In the genomic region with DNA sequence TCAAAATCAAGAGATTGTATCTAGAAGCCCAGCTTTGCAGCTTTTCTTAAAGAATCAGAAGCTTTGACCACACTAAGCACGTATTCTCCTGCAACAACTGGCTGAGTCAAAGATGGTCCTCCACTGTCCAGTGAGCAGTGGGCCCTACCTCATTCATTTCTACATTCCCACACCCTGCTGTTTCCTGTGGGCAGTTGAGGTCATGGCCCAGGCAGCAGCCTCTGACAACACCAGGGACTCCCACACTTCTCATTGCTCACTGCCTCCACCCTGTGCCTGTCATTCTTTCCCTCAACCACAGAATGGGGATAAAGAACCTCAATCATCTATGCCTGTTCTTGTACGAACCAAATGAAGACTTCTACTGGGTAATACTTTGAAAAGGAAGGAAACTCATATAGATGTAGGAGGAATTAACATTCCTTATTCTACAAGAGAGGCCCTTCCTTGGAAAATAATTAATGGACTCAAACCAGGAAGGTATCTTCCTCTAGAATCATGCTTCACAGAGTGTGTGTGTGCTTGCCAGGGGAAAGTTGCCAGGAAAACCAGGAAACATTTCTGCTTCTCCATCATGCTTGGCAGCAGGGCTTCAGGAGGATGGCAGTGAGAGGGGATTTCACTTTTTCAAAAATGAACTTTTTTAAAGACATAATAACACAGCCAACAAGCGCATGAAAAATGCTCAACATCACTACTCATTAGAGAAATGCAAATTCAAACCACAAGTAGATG, we compare ENCODE assay signal across 24 cellular contexts.
DNase-seq lines count a peak whose midpoint lies in the region; ATAC-seq, FAIRE-seq and TF ChIP-seq lines count a peak whose summit lies in the region.
"Had no signal": no experiment of that assay in that cellular context is flagged by ENCODE, and none has a peak within 500 bp of the region (broad histone marks: within the 10 kb centered on the region; RNA-seq: fewer than 3 reads in every experiment).

No MANE protein-coding gene starts in this region.

- H3K4me1 ChIP-seq in HepG2 (ENCODE audit: insufficient read depth, low read length) (no peaks in the 10 kb centered on the region), right lobe of liver (no peaks in the 10 kb centered on the region), sigmoid colon (peaks cover 0 to 20% (median 9%) of the 10 kb centered on the region in 4 donors), endodermal cell (ENCODE audit: control insufficient read depth, insufficient read depth, low read length) (peaks cover 3% of the 10 kb centered on the region)
- H3K4me1 ChIP-seq: esophagus squamous epithelium, heart right ventricle, psoas muscle had no signal

- H3K9me3 ChIP-seq in HepG2 (ENCODE audit: low read length) (peaks cover 18% of the 10 kb centered on the region), right lobe of liver (no peaks in the 10 kb centered on the region), sigmoid colon (no peaks in the 10 kb centered on the region), endodermal cell (ENCODE audit: control insufficient read depth, low read length) (peaks cover 7% of the 10 kb centered on the region)
- H3K9me3 ChIP-seq: esophagus squamous epithelium, psoas muscle had no signal

- H4K20me1 ChIP-seq in HepG2 (ENCODE audit: insufficient read depth, low read length) = no peaks in the 10 kb centered on the region

- TF ChIP-seq RAD21 in HepG2 (CRISPR knock-in tag; IDR thresholded peaks at IDR 0.05) = no peak

- FAIRE-seq in HepG2 (lab: Jason Lieb, UNC) = peak; percentile 15
- FAIRE-seq: A204.1, bronchial epithelial cell, islet of Langerhans had no signal

- CTCF ChIA-PET in HepG2 (lab: Yijun Ruan, JAX; ENCODE audit: low intra/inter-chr PET ratio, low total read pairs) = no interaction called here

- ATAC-seq in HepG2 (no peak), right lobe of liver (no peak), HG03045 (IDR thresholded peaks at IDR 0.05; ENCODE audit: unreplicated experiment) (no peak)
- ATAC-seq: activated CD8-positive, alpha-beta T cell treated with anti-CD3 and anti-CD28 coated beads, Interleukin-2, amount 10 ng/mL, durations not matched to agents 7 days and 5 days; heart right ventricle; psoas muscle; T-cell; WTC11 had no signal

- H3K9me3 Mint-ChIP-seq in endodermal cell = peaks cover 8% of the 10 kb centered on the region

- POLR2A ChIA-PET in HepG2 (lab: Yijun Ruan, JAX) = no interaction called here

- no peak overlapping the region for H3K4me3 Mint-ChIP-seq in endodermal cell
- H3K4me3 Mint-ChIP-seq: activated CD8-positive, alpha-beta T cell treated with anti-CD3 and anti-CD28 coated beads, Interleukin-2, amount 10 ng/mL, durations not matched to agents 7 days and 5 days; activated naive CD8-positive, alpha-beta T cell; CD14-positive monocyte; T-cell; WTC11 had no signal

- 3% methylated on average over 3 of the region's 3 CpGs for WGBS in HepG2 (ENCODE audit: low lambda C conversion rate)
- 38% methylated on average over 2 of the region's 3 CpGs for WGBS in right lobe of liver (ENCODE audit: insufficient coverage, low coverage, low lambda C conversion rate, missing lambda C conversion rate)
- WGBS in sigmoid colon, 2 donors = 63 to 74% methylated on average over 3 of the region's 3 CpGs
- WGBS in endodermal cell (ENCODE audit: insufficient coverage in 1 of 2, insufficient read length in 1 of 2), 2 experiments = 83 to 96% methylated on average over 1 to 2 of the region's 3 CpGs

- H3K4me3 ChIP-seq in HepG2 (replicated peaks in 1 of 3; ENCODE audit: insufficient read depth in 1 of 3, low read depth in 2 of 3, low read length in 3 of 3) (no peak overlapping the region), right lobe of liver (no peak overlapping the region), sigmoid colon (no peak overlapping the region), endodermal cell (ENCODE audit: low read length) (no peak overlapping the region)
- H3K4me3 ChIP-seq: esophagus squamous epithelium, heart right ventricle, psoas muscle had no signal

- H3K27me3 Mint-ChIP-seq in endodermal cell (ENCODE audit: insufficient read depth) = peaks cover 13% of the 10 kb centered on the region
- H3K27me3 Mint-ChIP-seq: activated naive CD8-positive, alpha-beta T cell had no signal

- no peaks in the 10 kb centered on the region for H3K36me3 ChIP-seq in HepG2 (replicated peaks in 1 of 2; ENCODE audit: control insufficient read depth in 1 of 2, insufficient read depth in 2 of 2, low read length in 2 of 2)
- no peaks in the 10 kb centered on the region for H3K36me3 ChIP-seq in right lobe of liver
- H3K36me3 ChIP-seq in sigmoid colon = no peaks in the 10 kb centered on the region
- H3K36me3 ChIP-seq in endodermal cell (ENCODE audit: control insufficient read depth, insufficient read depth, low read length) = no peaks in the 10 kb centered on the region
- H3K36me3 ChIP-seq: esophagus squamous epithelium, heart right ventricle had no signal

- no peaks in the 10 kb centered on the region for H3K36me3 Mint-ChIP-seq in endodermal cell (ENCODE audit: low read depth)
- H3K36me3 Mint-ChIP-seq: activated naive CD8-positive, alpha-beta T cell; CD14-positive monocyte; T-cell had no signal

- no peak overlapping the region for H3K27ac Mint-ChIP-seq in endodermal cell
- H3K27ac Mint-ChIP-seq: activated CD8-positive, alpha-beta T cell treated with anti-CD3 and anti-CD28 coated beads, Interleukin-2, amount 10 ng/mL, durations not matched to agents 7 days and 5 days; activated naive CD8-positive, alpha-beta T cell; T-cell; WTC11 had no signal

- TF ChIP-seq CTCF in HepG2 (CRISPR knock-in tag; IDR thresholded peaks at IDR 0.05) (no peak), right lobe of liver (IDR thresholded peaks at IDR 0.05) (no peak), sigmoid colon (IDR thresholded peaks at IDR 0.05) (no peak), endodermal cell (conservative IDR thresholded peaks at IDR 0.05) (no peak)

- peaks cover 7% of the 10 kb centered on the region for H3K4me1 Mint-ChIP-seq in endodermal cell
- H3K4me1 Mint-ChIP-seq: CD14-positive monocyte, T-cell had no signal

- in situ Hi-C loops in HepG2 (cut with HindIII; ENCODE audit: extremely low pct_ligation_motif_present, low pct_unique_long_range_greater_than_20kb) = no loop called here

- no peak overlapping the region for H2AFZ ChIP-seq in HepG2 (ENCODE audit: low read length)

- TF ChIP-seq EP300 in HepG2 (IDR thresholded peaks at IDR 0.05; ENCODE audit: low read depth in 2 of 2, low read length in 2 of 2) (no peak), HepG2 (CRISPR knock-in tag; IDR thresholded peaks at IDR 0.05; ENCODE audit: borderline replicate concordance) (no peak), sigmoid colon (IDR thresholded peaks at IDR 0.05) (no peak)

- H3K4me2 ChIP-seq in HepG2 (ENCODE audit: low read depth, low read length) = no peak overlapping the region

- H3K27me3 ChIP-seq in HepG2 (ENCODE audit: control insufficient read depth in 1 of 2, insufficient read depth in 2 of 2, low read length in 2 of 2) = peaks cover 0 to 4% of the 10 kb centered on the region in 2 experiments; a peak in 1 of 5 replicates
- H3K27me3 ChIP-seq in right lobe of liver = no peaks in the 10 kb centered on the region
- H3K27me3 ChIP-seq in sigmoid colon = no peaks in the 10 kb centered on the region
- H3K27me3 ChIP-seq in endodermal cell (ENCODE audit: control insufficient read depth, insufficient read depth, low read length, poor library complexity, severe bottlenecking) = no peaks in the 10 kb centered on the region
- H3K27me3 ChIP-seq: esophagus squamous epithelium had no signal

- H3K79me2 ChIP-seq in HepG2 (ENCODE audit: insufficient read depth, low read length) = no peaks in the 10 kb centered on the region

- no peak for DNase-seq in HepG2 (ENCODE audit: low spot score)
- no peak for DNase-seq in right lobe of liver
- peak; percentile 42 for DNase-seq in UCSD-AML1 (lab: John Stamatoyannopoulos, UW; ENCODE audit: unreplicated experiment)
- peak; percentile 90 for DNase-seq in kidney glomerular epithelial cell (lab: John Stamatoyannopoulos, UW)
- no peak for DNase-seq in sigmoid colon
- no peak for DNase-seq in endodermal cell
- no peak for DNase-seq in germinal center (ENCODE audit: low spot score)
- DNase-seq: activated CD8-positive, alpha-beta T cell treated with anti-CD3 and anti-CD28 coated beads, Interleukin-2, amount 10 ng/mL, durations not matched to agents 7 days and 5 days; DMS53; esophagus squamous epithelium; heart right ventricle; mesendoderm; NCI-H1048; NCI-H2029 treated with DMSO at 0.1 percent for 48 hours; NCI-H510A treated with DMSO at 0.1 percent for 48 hours; psoas muscle; T-cell had no signal

- H3K9ac ChIP-seq in HepG2 (ENCODE audit: insufficient read depth, low read depth, low read length) (no peak overlapping the region), endodermal cell (ENCODE audit: extremely low read depth, low read length, poor library complexity, severe bottlenecking) (no peak overlapping the region)

- no peak for TF ChIP-seq POLR2A in HepG2 (IDR thresholded peaks at IDR 0.05; ENCODE audit: insufficient read depth in 1 of 2, low read depth in 2 of 2, low read length in 2 of 2)
- no peak for TF ChIP-seq POLR2A in right lobe of liver (IDR thresholded peaks at IDR 0.05)
- no peak for TF ChIP-seq POLR2A in sigmoid colon (IDR thresholded peaks at IDR 0.05)

- no TSS peak for BruUV-seq in HepG2 (replicated peaks; lab: Mats Ljungman, UMichigan)

- H3K27ac ChIP-seq in HepG2 (ENCODE audit: extremely low read length, insufficient read depth, low read length) (no peak overlapping the region), right lobe of liver (no peak overlapping the region), sigmoid colon (no peak overlapping the region), endodermal cell (ENCODE audit: low read depth, low read length) (no peak overlapping the region)
- H3K27ac ChIP-seq: esophagus squamous epithelium, heart right ventricle, psoas muscle had no signal

- intact Hi-C loops in HepG2 (cut with micrococcal nuclease; ENCODE audit: unreplicated experiment) (no loop called here), right lobe of liver (cut with DNase I) (no loop called here), sigmoid colon (cut with DNase I) (no loop called here)

TF ChIP-seq in HepG2, 621 proteins besides CTCF, POLR2A, EP300 and RAD21 (continues in another document):
- TF ChIP-seq PITX1 (CRISPR knock-in tag; IDR thresholded peaks at IDR 0.05) = no peak
- TF ChIP-seq REL (CRISPR knock-in tag; conservative IDR thresholded peaks at IDR 0.05) = no peak
- TF ChIP-seq, protein P1, sequence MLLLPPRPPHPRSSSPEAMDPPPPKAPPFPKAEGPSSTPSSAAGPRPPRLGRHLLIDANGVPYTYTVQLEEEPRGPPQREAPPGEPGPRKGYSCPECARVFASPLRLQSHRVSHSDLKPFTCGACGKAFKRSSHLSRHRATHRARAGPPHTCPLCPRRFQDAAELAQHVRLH (CRISPR knock-in tag; IDR thresholded peaks at IDR 0.05; ENCODE audit: borderline replicate concordance, low read depth) = no peak
- TF ChIP-seq XRCC5 (optimal IDR thresholded peaks at IDR 0.05; ENCODE audit: low read length) = no peak
- TF ChIP-seq RFXANK (CRISPR knock-in tag; IDR thresholded peaks at IDR 0.05) = no peak
- no peak for TF ChIP-seq ZBTB38 (CRISPR knock-in tag; IDR thresholded peaks at IDR 0.05)
- TF ChIP-seq ETV6 (CRISPR knock-in tag; conservative IDR thresholded peaks at IDR 0.05) = no peak
- no peak for TF ChIP-seq ZZZ3 (CRISPR knock-in tag; IDR thresholded peaks at IDR 0.05; ENCODE audit: borderline replicate concordance)
- no peak for TF ChIP-seq GZF1 (CRISPR knock-in tag; IDR thresholded peaks at IDR 0.05)
- TF ChIP-seq SOX6 (IDR thresholded peaks at IDR 0.05) = no peak
- TF ChIP-seq SOX6 (CRISPR knock-in tag; IDR thresholded peaks at IDR 0.05) = no peak

Comparison
In these comparisons a context has a peak if more than half of its experiments do, and no peak if none do; other contexts are left out.
1. DNase-seq: peak in UCSD-AML1 (single experiment) and kidney glomerular epithelial cell (single experiment); none in HepG2 (single experiment), right lobe of liver (0 of 3), sigmoid colon (single experiment), endodermal cell (single experiment) and germinal center (single experiment).